26 cellular contexts compared by ENCODE assay signal in genomic region chr11:71358122-71358728, GRCh38.
"Had no signal": no experiment of that assay in that cellular context is flagged by ENCODE, and none has a peak within 500 bp of the region (broad histone marks: within the 10 kb centered on the region; RNA-seq: fewer than 3 reads in every experiment).

No MANE protein-coding gene starts in this region.

- H3K4me1 ChIP-seq: ascending aorta, breast epithelium, colonic mucosa, esophagus squamous epithelium had no signal

- H3K4me3 ChIP-seq: ascending aorta, breast epithelium, cardiac muscle cell, colonic mucosa, esophagus squamous epithelium had no signal

- H3K36me3 ChIP-seq: ascending aorta, breast epithelium, cardiac muscle cell, colonic mucosa, esophagus squamous epithelium had no signal

- FAIRE-seq: endometrium, endothelial cell of umbilical vein, frontal cortex had no signal

- H3K27ac ChIP-seq: ascending aorta, breast epithelium, cardiac muscle cell, colonic mucosa, epithelial cell of prostate, esophagus squamous epithelium had no signal

- H3K9me3 ChIP-seq: ascending aorta, breast epithelium, colonic mucosa, esophagus squamous epithelium had no signal

- H3K27me3 ChIP-seq: ascending aorta, breast epithelium, cardiac muscle cell, colonic mucosa had no signal

- DNase-seq: activated CD4-positive, alpha-beta memory T cell treated with anti-CD3 and anti-CD28 coated beads for 36 hours; activated CD4-positive, alpha-beta T cell treated with anti-CD3 and anti-CD28 coated beads for 36 hours; activated CD4-positive, alpha-beta T cell treated with anti-CD3 and anti-CD28 coated beads, Interleukin-2, amount 10 ng/mL, durations not matched to agents 24 days and 14 days; activated CD4-positive, CD25-positive, alpha-beta regulatory T cell; activated CD4-positive, CD25-positive, alpha-beta regulatory T cell treated with anti-CD3 and anti-CD28 coated beads, Interleukin-2, amount 50 U/mL, for 72 hours; activated CD8-positive, alpha-beta memory T cell treated with anti-CD3 and anti-CD28 coated beads, Interleukin-2, amount 10 ng/mL, durations not matched to agents 7 days and 5 days; activated CD8-positive, alpha-beta memory T cell treated with anti-CD3 and anti-CD28 coated beads, Interleukin-2, amount 50 U/mL, for 4 hours; activated CD8-positive, alpha-beta T cell treated with anti-CD3 and anti-CD28 coated beads, Interleukin-2, amount 10 ng/mL, durations not matched to agents 7 days and 5 days; activated effector memory CD4-positive, alpha-beta T cell treated with anti-CD3 and anti-CD28 coated beads, Interleukin-2, amount 50 U/mL, for 16 hours; activated naive CD4-positive, alpha-beta T cell treated with anti-CD3 and anti-CD28 coated beads for 36 hours; activated naive CD8-positive, alpha-beta T cell treated with anti-CD3 and anti-CD28 coated beads for 36 hours; activated T-cell treated with anti-CD3 and anti-CD28 coated beads, Interleukin-2, amount 50 U/mL, for 1 hour; activated T-cell treated with anti-CD3 and anti-CD28 coated beads, Interleukin-2, amount 50 U/mL, for 48 hours; central memory CD4-positive, alpha-beta T cell; cerebellar nuclear complex; colonic mucosa; effector CD8-positive, alpha-beta T cell; esophagus squamous epithelium; T-helper 2 cell had no signal

- ATAC-seq: activated CD4-positive, alpha-beta T cell treated with anti-CD3 and anti-CD28 coated beads for 36 hours; activated CD8-positive, alpha-beta memory T cell treated with anti-CD3 and anti-CD28 coated beads, Interleukin-2, amount 10 ng/mL, durations not matched to agents 7 days and 5 days; activated CD8-positive, alpha-beta T cell treated with anti-CD3 and anti-CD28 coated beads, Interleukin-2, amount 10 ng/mL, durations not matched to agents 7 days and 5 days had no signal
